19 cellular contexts compared by ENCODE assay signal in genomic region chr6:99092461-99092860, GRCh38.
DNase-seq lines count a peak whose midpoint lies in the region; ATAC-seq and TF ChIP-seq lines count a peak whose summit lies in the region.
"Had no signal": no experiment of that assay in that cellular context is flagged by ENCODE, and none has a peak within 500 bp of the region (broad histone marks: within the 10 kb centered on the region; RNA-seq: fewer than 3 reads in every experiment).

No MANE protein-coding gene starts in this region.

- ATAC-seq in GM18858 (IDR thresholded peaks at IDR 0.05; ENCODE audit: unreplicated experiment): peak; percentile 6
- ATAC-seq in GM21737 (IDR thresholded peaks at IDR 0.05; ENCODE audit: unreplicated experiment): peak; percentile 34
- peak; percentile 39 for ATAC-seq in HG03159 (IDR thresholded peaks at IDR 0.05; ENCODE audit: unreplicated experiment)
- no peak for ATAC-seq in GM21526 (IDR thresholded peaks at IDR 0.05; ENCODE audit: low FRiP score, unreplicated experiment)
- no peak for ATAC-seq in GM21447 (IDR thresholded peaks at IDR 0.05; ENCODE audit: unreplicated experiment)
- ATAC-seq: T-helper 17 cell had no signal

- peaks cover 49% of the 10 kb centered on the region for H3K4me1 ChIP-seq in OCI-LY7 (ENCODE audit: insufficient read depth, low read length, poor library complexity, severe bottlenecking)

- no peaks in the 10 kb centered on the region for H4K20me1 ChIP-seq in OCI-LY7 (ENCODE audit: insufficient read depth, low read length)

- no peaks in the 10 kb centered on the region for H3K36me3 ChIP-seq in OCI-LY7 (ENCODE audit: insufficient read depth, low read length)

- DNase-seq in OCI-LY7 (ENCODE audit: low spot score) (peak; percentile 20), NCI-H446 (lab: John Stamatoyannopoulos, UW) (no peak), AG08396 (ENCODE audit: low spot score) (no peak)
- DNase-seq: activated CD4-positive, alpha-beta T cell treated with anti-CD3 and anti-CD28 coated beads, Interleukin-2, amount 10 ng/mL, durations not matched to agents 24 days and 14 days; central memory CD4-positive, alpha-beta T cell; dermis blood vessel endothelial cell; HFFc6; Karpas-422; kidney glomerular epithelial cell; NCI-H1105 treated with DMSO at 0.1 percent for 48 hours; NCI-H2081; NCI-H510A treated with DMSO at 0.1 percent for 48 hours; T-helper 17 cell had no signal

- no peaks in the 10 kb centered on the region for H3K79me2 ChIP-seq in OCI-LY7 (ENCODE audit: insufficient read depth, low read depth, low read length)

- CTCF ChIA-PET in OCI-LY7 (lab: Charles Lee; ENCODE audit: unreplicated experiment): no interaction called here

- POLR2A ChIA-PET in OCI-LY7 (lab: Charles Lee): no interaction called here

- no peak for TF ChIP-seq CTCF in OCI-LY7 (conservative IDR thresholded peaks at IDR 0.05; ENCODE audit: low read length)

- intact Hi-C loops in OCI-LY7 (cut with micrococcal nuclease; ENCODE audit: unreplicated experiment): no loop called here

- H3K4me3 ChIP-seq in OCI-LY7 (ENCODE audit: low read depth, low read length, poor library complexity, severe bottlenecking): no peak overlapping the region
- H3K4me3 ChIP-seq: SK-N-MC had no signal

- peak overlapping the region; percentile 39 for H3K27ac ChIP-seq in OCI-LY7 (ENCODE audit: low read depth, low read length, poor library complexity, severe bottlenecking)
- H3K27ac ChIP-seq: SK-N-MC had no signal

- peak overlapping the region; percentile 52; the same call in 1 of the 2 replicates for H2AFZ ChIP-seq in OCI-LY7 (ENCODE audit: low read length)

- peak overlapping the region; percentile 75 for H3K4me2 ChIP-seq in OCI-LY7 (ENCODE audit: low read length)

- H3K9me2 ChIP-seq in OCI-LY7 (ENCODE audit: insufficient read depth, low read length): 0 out of 2 replicates have a peak, but pooled peaks cover 5% of the 10 kb centered on the region

- H3K9me3 ChIP-seq in OCI-LY7 (ENCODE audit: low read length): no peaks in the 10 kb centered on the region

- BruUV-seq in OCI-LY7 (replicated peaks; lab: Mats Ljungman, UMichigan): no TSS peak

Comparison
In these comparisons a context has a peak if more than half of its experiments do, and no peak if none do; other contexts are left out.
1. ATAC-seq: peak in GM18858 (single experiment), GM21737 (single experiment) and HG03159 (single experiment); none in GM21526 (single experiment) and GM21447 (single experiment).